9 cellular contexts compared by ENCODE assay signal in genomic region chr9:116154334-116154975, GRCh38. TPM values are rescaled to one million over a fixed set of nuclear protein-coding genes. Genes with fewer than 3 reads are reported as not detected.
DNase-seq lines count a peak whose midpoint lies in the region; ATAC-seq and TF ChIP-seq lines count a peak whose summit lies in the region.
"Had no signal": no experiment of that assay in that cellular context is flagged by ENCODE, and none has a peak within 500 bp of the region (broad histone marks: within the 10 kb centered on the region; RNA-seq: fewer than 3 reads in every experiment).

No MANE protein-coding gene starts in this region.

- DNase-seq in 8988T, result peak; percentile 58
- DNase-seq in endodermal cell, result peak; percentile 78
- no peak for DNase-seq in activated effector memory CD4-positive, alpha-beta T cell treated with anti-CD3 and anti-CD28 coated beads, Interleukin-2, amount 50 U/mL, for 16 hours
- no peak for DNase-seq in activated T-cell treated with anti-CD3 and anti-CD28 coated beads, Interleukin-2, amount 50 U/mL, for 72 hours
- DNase-seq in cerebellar nuclear complex (lab: John Stamatoyannopoulos, UW), result no peak
- DNase-seq: activated CD4-positive, alpha-beta T cell treated with anti-CD3 and anti-CD28 coated beads, Interleukin-2, amount 50 U/mL, for 4 hours had no signal

- TF ChIP-seq CTCF in endodermal cell (conservative IDR thresholded peaks at IDR 0.05), result no peak

- peaks cover 86% of the 10 kb centered on the region for H3K27me3 Mint-ChIP-seq in endodermal cell (ENCODE audit: insufficient read depth)
- peaks cover 78% of the 10 kb centered on the region for H3K27me3 Mint-ChIP-seq in activated T-cell treated with anti-CD3 and anti-CD28 coated beads, Interleukin-2, amount 50 U/mL, for 72 hours (ENCODE audit: low read depth)

- 0% methylated on average over 46 to 74 of the region's 74 CpGs for WGBS in endodermal cell (ENCODE audit: insufficient coverage in 1 of 2, insufficient read length in 1 of 2), 2 experiments
- 0% methylated on average over 53 to 71 of the region's 74 CpGs for WGBS in mesodermal cell (ENCODE audit: insufficient coverage in 2 of 2), 2 experiments

- H3K36me3 Mint-ChIP-seq in endodermal cell (ENCODE audit: low read depth), result no peaks in the 10 kb centered on the region
- H3K36me3 Mint-ChIP-seq in activated T-cell treated with anti-CD3 and anti-CD28 coated beads, Interleukin-2, amount 50 U/mL, for 72 hours (ENCODE audit: insufficient read depth in 2 of 2), result peaks cover 0 to 4% of the 10 kb centered on the region in 2 donors

- no peak overlapping the region for H3K27ac Mint-ChIP-seq in endodermal cell
- no peak overlapping the region for H3K27ac Mint-ChIP-seq in activated T-cell treated with anti-CD3 and anti-CD28 coated beads, Interleukin-2, amount 50 U/mL, for 72 hours

- H3K4me1 Mint-ChIP-seq in endodermal cell, result peaks cover 39% of the 10 kb centered on the region
- H3K4me1 Mint-ChIP-seq in activated T-cell treated with anti-CD3 and anti-CD28 coated beads, Interleukin-2, amount 50 U/mL, for 72 hours (ENCODE audit: low read depth), result peaks cover 18% of the 10 kb centered on the region

- H3K36me3 ChIP-seq in HUES48 (ENCODE audit: control insufficient read depth, insufficient read depth, low read length), result no peaks in the 10 kb centered on the region
- no peaks in the 10 kb centered on the region for H3K36me3 ChIP-seq in endodermal cell (ENCODE audit: control insufficient read depth, insufficient read depth, low read length)
- peaks cover 17% of the 10 kb centered on the region for H3K36me3 ChIP-seq in mesodermal cell (ENCODE audit: control insufficient read depth, insufficient read depth, low read length)

- H3K4me1 ChIP-seq in HUES48 (ENCODE audit: control insufficient read depth, insufficient read depth, low read length), result peaks cover 39% of the 10 kb centered on the region
- H3K4me1 ChIP-seq in endodermal cell (ENCODE audit: control insufficient read depth, insufficient read depth, low read length), result no peaks in the 10 kb centered on the region
- H3K4me1 ChIP-seq in mesodermal cell (ENCODE audit: control insufficient read depth, insufficient read depth, low read length, poor library complexity, severe bottlenecking), result peaks cover 32% of the 10 kb centered on the region

- no peak overlapping the region for H3K27ac ChIP-seq in HUES48 (ENCODE audit: low read depth, low read length)
- H3K27ac ChIP-seq in endodermal cell (ENCODE audit: low read depth, low read length), result no peak overlapping the region
- H3K27ac ChIP-seq in mesodermal cell (ENCODE audit: low read depth, low read length, severe bottlenecking), result no peak overlapping the region

- no peak for ATAC-seq in activated T-cell treated with anti-CD3 and anti-CD28 coated beads, Interleukin-2, amount 50 U/mL, for 72 hours (replicated peaks in 1 of 2)
- no peak for ATAC-seq in HG03108 (IDR thresholded peaks at IDR 0.05; ENCODE audit: unreplicated experiment)

- H3K9me3 ChIP-seq in HUES48 (ENCODE audit: control insufficient read depth, insufficient read depth, low read length), result no peaks in the 10 kb centered on the region
- no peaks in the 10 kb centered on the region for H3K9me3 ChIP-seq in endodermal cell (ENCODE audit: control insufficient read depth, low read length)
- H3K9me3 ChIP-seq in mesodermal cell (ENCODE audit: control insufficient read depth, low read length), result no peaks in the 10 kb centered on the region

- H3K9ac ChIP-seq in HUES48 (ENCODE audit: low read depth, low read length) (no peak overlapping the region), endodermal cell (ENCODE audit: extremely low read depth, low read length, poor library complexity, severe bottlenecking) (no peak overlapping the region)

- H3K27me3 ChIP-seq in HUES48 (ENCODE audit: control insufficient read depth, insufficient read depth, low read length) (peaks cover 73% of the 10 kb centered on the region), endodermal cell (ENCODE audit: control insufficient read depth, insufficient read depth, low read length, poor library complexity, severe bottlenecking) (peaks cover 75% of the 10 kb centered on the region)

- no peaks in the 10 kb centered on the region for H3K9me3 Mint-ChIP-seq in endodermal cell
- no peaks in the 10 kb centered on the region for H3K9me3 Mint-ChIP-seq in activated T-cell treated with anti-CD3 and anti-CD28 coated beads, Interleukin-2, amount 50 U/mL, for 72 hours

- H3K4me3 Mint-ChIP-seq in endodermal cell, result peak overlapping the region; percentile 53
- H3K4me3 Mint-ChIP-seq in activated T-cell treated with anti-CD3 and anti-CD28 coated beads, Interleukin-2, amount 50 U/mL, for 72 hours, result no peak overlapping the region

- peak overlapping the region; percentile 65 for H3K4me3 ChIP-seq in HUES48 (ENCODE audit: low read depth, low read length)
- peak overlapping the region; percentile 57 for H3K4me3 ChIP-seq in endodermal cell (ENCODE audit: low read length)
- peak overlapping the region; percentile 76 for H3K4me3 ChIP-seq in mesodermal cell (ENCODE audit: extremely low read depth, insufficient read depth, low read length, poor library complexity, severe bottlenecking)

RNA-seq across cellular contexts. Expression of gene PAPPA, which starts 0.9 kb away (rescaled TPM):
- total RNA-seq in endodermal cell, result under 1 TPM; 0.09 TPM
- 4.1 TPM for polyA plus RNA-seq in endodermal cell (2013, experiment 1 of 2)
- polyA plus RNA-seq in endodermal cell (2013, experiment 2 of 2), result 4.0 TPM
- polyA plus RNA-seq in mesodermal cell (2013, experiment 1 of 2), result 30.0 TPM
- polyA plus RNA-seq in mesodermal cell (2013, experiment 2 of 2), result 29.3 TPM
- not detected for total RNA-seq in activated T-cell treated with anti-CD3 and anti-CD28 coated beads, Interleukin-2, amount 50 U/mL, for 72 hours

Comparison
In these comparisons a context has a peak if more than half of its experiments do, and no peak if none do; other contexts are left out.
1. DNase-seq: peak in 8988T (single experiment) and endodermal cell (single experiment); none in activated effector memory CD4-positive, alpha-beta T cell treated with anti-CD3 and anti-CD28 coated beads, Interleukin-2, amount 50 U/mL, for 16 hours (single experiment), activated T-cell treated with anti-CD3 and anti-CD28 coated beads, Interleukin-2, amount 50 U/mL, for 72 hours (0 of 2) and cerebellar nuclear complex (0 of 2).
2. Peak in every context shown above with its lines, with median percentiles within 50 percentile points of each other: H3K4me3 ChIP-seq.